ENCODE assay signal across 8 cellular contexts in genomic region chr7:36207451-36208291, GRCh38. TPM values are rescaled to one million over a fixed set of nuclear protein-coding genes. Genes with fewer than 3 reads are reported as not detected.
DNase-seq lines count a peak whose midpoint lies in the region; ATAC-seq, FAIRE-seq and TF ChIP-seq lines count a peak whose summit lies in the region.

No MANE protein-coding gene starts in this region.

- peak overlapping the region; percentile 53 for H2BK120ac ChIP-seq in trophoblast cell (ENCODE audit: insufficient read depth, low read length, poor library complexity)

- peaks cover 16 to 21% of the 10 kb centered on the region in 2 experiments for H3K4me1 ChIP-seq in trophoblast cell (ENCODE audit: control insufficient read depth in 1 of 2, insufficient read depth in 2 of 2, low read length in 2 of 2)

- H3K14ac ChIP-seq in trophoblast cell (ENCODE audit: low read length): no peak overlapping the region

- no peak for FAIRE-seq in GM19239 (lab: Jason Lieb, UNC)

- no peaks in the 10 kb centered on the region for H3K9me3 ChIP-seq in trophoblast cell (ENCODE audit: insufficient read depth, low read depth, low read length)

- no peaks in the 10 kb centered on the region for H3K79me2 ChIP-seq in trophoblast cell (ENCODE audit: control insufficient read depth, insufficient read depth, low read length, poor library complexity)

- peak overlapping the region; percentile 42 for H3K4ac ChIP-seq in trophoblast cell (ENCODE audit: low read depth, low read length)

- H3K18ac ChIP-seq in trophoblast cell (ENCODE audit: low read length): no peak overlapping the region

- no peak overlapping the region for H3K23ac ChIP-seq in trophoblast cell (ENCODE audit: low read length)

- H3K9ac ChIP-seq in trophoblast cell (ENCODE audit: low read length): no peak overlapping the region

- no peak overlapping the region for H3K4me2 ChIP-seq in trophoblast cell (ENCODE audit: low read length)

- WGBS in trophoblast cell (ENCODE audit: extremely low coverage, insufficient coverage, insufficient read length): no CpG with 5 or more reads among the region's 10 CpGs

- TF ChIP-seq CTCF in fibroblast of the aortic adventitia (IDR thresholded peaks at IDR 0.05; ENCODE audit: insufficient read depth, low read length): peak; percentile 17

- H2BK5ac ChIP-seq in trophoblast cell (ENCODE audit: low read depth, low read length, poor library complexity): no peak overlapping the region

- no peak overlapping the region for H4K12ac ChIP-seq in trophoblast cell (ENCODE audit: low read depth, low read length)

- peak overlapping the region; percentile 0 for H3K27ac ChIP-seq in trophoblast cell (ENCODE audit: low read depth, low read length)

- peak overlapping the region; percentile 38 for H2BK12ac ChIP-seq in trophoblast cell (ENCODE audit: low read length)

- peak overlapping the region; percentile 23 for H4K8ac ChIP-seq in trophoblast cell (ENCODE audit: low read depth, low read length)

- H4K91ac ChIP-seq in trophoblast cell (ENCODE audit: low read depth, low read length): peak overlapping the region; percentile 26

- no peak overlapping the region for H2AFZ ChIP-seq in trophoblast cell (ENCODE audit: insufficient read depth, low read length, poor library complexity)

- H2AK5ac ChIP-seq in trophoblast cell (ENCODE audit: low read length): peak overlapping the region; percentile 62

- DNase-seq in HCEC 1CT (peak; percentile 92), T-helper 9 cell (peak; percentile 52), fibroblast of the aortic adventitia (ENCODE audit: low read depth) (peak; percentile 26), trophoblast cell (peak; percentile 10 to 69), ecto neural progenitor cell (ENCODE audit: low spot score) (no peak), GM19239 (ENCODE audit: insufficient read length, low spot score) (no peak)

- peaks cover 3% of the 10 kb centered on the region for H3K79me1 ChIP-seq in trophoblast cell (ENCODE audit: low read length)

- ATAC-seq in GM19023 (IDR thresholded peaks at IDR 0.05; ENCODE audit: unreplicated experiment): no peak
- ATAC-seq in HG02870 (IDR thresholded peaks at IDR 0.05; ENCODE audit: unreplicated experiment): no peak

- H3K4me3 ChIP-seq in fibroblast of the aortic adventitia (ENCODE audit: low read depth, low read length) (no peak overlapping the region), trophoblast cell (ENCODE audit: low read depth, low read length) (no peak overlapping the region)

- no peaks in the 10 kb centered on the region for H3K27me3 ChIP-seq in trophoblast cell (ENCODE audit: insufficient read depth, low read length)

- H3K36me3 ChIP-seq in trophoblast cell (ENCODE audit: control insufficient read depth in 1 of 2, insufficient read depth in 2 of 2, low read length in 2 of 2): no peaks in the 10 kb centered on the region

RNA-seq across cellular contexts. Expression of gene EEPD1, which starts 54.6 kb away (rescaled TPM):
- 5.2 and 5.7 TPM in 2 replicates for total RNA-seq in fibroblast of the aortic adventitia (ENCODE audit: low replicate concordance)
- polyA plus RNA-seq in trophoblast cell (2013): 22.7 and 22.9 TPM in 2 replicates

Comparison
In these comparisons a context has a peak if more than half of its experiments do, and no peak if none do; other contexts are left out.
1. DNase-seq: peak in HCEC 1CT (single experiment), T-helper 9 cell (single experiment), fibroblast of the aortic adventitia (single experiment) and trophoblast cell (2 of 2); none in ecto neural progenitor cell (single experiment) and GM19239 (single experiment).